Comparison of ENCODE assay signal across 10 cellular contexts in the genomic region with DNA sequence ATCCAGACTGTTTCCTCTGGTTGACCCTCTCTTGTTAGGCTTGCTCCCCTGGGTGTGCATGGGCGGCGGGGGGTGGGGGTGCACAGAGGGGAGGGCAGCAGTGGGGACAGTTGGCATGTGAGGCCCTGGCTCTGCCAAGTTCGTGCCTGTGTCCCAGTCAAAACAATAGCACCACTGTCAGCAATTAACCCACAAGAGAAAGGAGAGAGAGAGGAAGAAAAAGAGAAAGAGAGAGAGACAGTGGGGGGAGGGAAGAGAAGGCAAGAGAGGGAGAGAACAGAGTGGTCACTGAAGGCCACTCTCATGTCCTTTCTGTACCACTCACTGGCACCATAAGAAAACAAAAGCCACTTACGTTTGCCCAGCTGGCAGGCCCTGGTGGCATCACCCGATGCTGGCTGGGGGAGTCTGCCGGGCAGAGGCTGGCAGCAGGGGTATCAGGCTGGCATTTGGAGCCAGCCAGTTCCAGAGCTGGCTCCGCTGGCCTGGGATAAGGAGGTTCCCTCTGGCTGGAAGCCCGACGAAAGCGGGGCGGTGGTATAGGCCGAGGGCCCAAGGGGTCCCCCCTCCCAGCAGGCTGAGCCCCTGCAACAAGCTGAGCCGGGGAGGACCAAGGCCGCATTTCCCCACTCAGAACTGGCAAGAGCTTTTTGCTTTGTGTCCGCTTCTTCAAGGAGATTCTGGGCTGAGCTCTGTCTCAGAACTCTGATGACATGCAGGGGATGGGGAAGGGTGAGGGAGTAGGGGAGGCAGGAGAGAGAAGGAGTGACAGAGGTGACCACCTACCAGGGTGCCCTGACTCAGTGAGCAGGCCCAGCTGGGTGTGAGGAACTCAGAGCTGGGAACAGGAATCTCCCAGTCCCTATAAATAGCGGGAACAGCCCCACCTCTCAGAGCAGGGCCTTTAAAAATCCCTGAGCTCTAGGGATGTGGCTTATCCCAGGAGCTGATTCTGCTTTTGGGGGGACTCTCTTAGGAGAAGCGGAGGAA. TPM values are rescaled to one million over a fixed set of nuclear protein-coding genes. Genes with fewer than 3 reads are reported as not detected.
DNase-seq lines count a peak whose midpoint lies in the region; ATAC-seq, FAIRE-seq and TF ChIP-seq lines count a peak whose summit lies in the region.
"Had no signal": no experiment of that assay in that cellular context is flagged by ENCODE, and none has a peak within 500 bp of the region (broad histone marks: within the 10 kb centered on the region; RNA-seq: fewer than 3 reads in every experiment).

No MANE protein-coding gene starts in this region.

- FAIRE-seq in HTR-8/SVneo (lab: Jason Lieb, UNC), result no peak

- TF ChIP-seq POLR2A in heart left ventricle (IDR thresholded peaks at IDR 0.05), result peak in 1 of 2 donors; percentile 22

- POLR2A ChIA-PET in RWPE1 (lab: Yijun Ruan, JAX; ENCODE audit: low non-redundant PET), result no interaction called here

- no peaks in the 10 kb centered on the region for H3K27me3 ChIP-seq in heart left ventricle

- H3K36me3 ChIP-seq in heart left ventricle, result peaks cover 0 to 36% (median 8%) of the 10 kb centered on the region in 9 donors

- H3K27ac ChIP-seq in RWPE1 (peak overlapping the region; percentile 6; the same call in 1 of the 2 replicates), heart left ventricle (peak overlapping the region; percentile 77 to 99 (median 90))

- H3K9me3 ChIP-seq in heart left ventricle, result no peaks in the 10 kb centered on the region

- TF ChIP-seq CTCF in RWPE1 (conservative IDR thresholded peaks at IDR 0.05; ENCODE audit: low read depth), result no peak
- TF ChIP-seq CTCF in heart left ventricle (IDR thresholded peaks at IDR 0.05), result no peak

- CTCF ChIA-PET in RWPE1 (lab: Yijun Ruan, JAX), result interaction anchor here (0.5 to 2.1 kb wide), 9 partner anchors 16 to 420 kb away, joined by 3 to 7 read pairs (median 3); no protein-coding TSS in a partner anchor

- WGBS in heart left ventricle, 4 donors, result 13 to 25% (median 19%) methylated on average over 12 to 17 of the region's 17 CpGs

- ATAC-seq in GM19455 (IDR thresholded peaks at IDR 0.05; ENCODE audit: unreplicated experiment) (peak; percentile 3), heart left ventricle (peak; percentile 86 to 88 (median 87)), sciatic nerve (peak; percentile 34), HG02763 (IDR thresholded peaks at IDR 0.05; ENCODE audit: unreplicated experiment) (no peak)
- ATAC-seq: T-cell had no signal

- intact Hi-C loops in heart left ventricle (cut with DNase I), result loop anchor here in 2 of 10 donors (2.0 kb wide), 2 partner anchors 16 to 28 kb away; partner anchors contain the start of gene PIK3C2B (in 1 of the 2)
- intact Hi-C loops in sciatic nerve (cut with DNase I), result no loop called here

- peaks cover 24 to 86% (median 75%) of the 10 kb centered on the region in 12 donors for H3K4me1 ChIP-seq in heart left ventricle

- no peak for DNase-seq in RWPE1 (ENCODE audit: low spot score)
- DNase-seq in heart left ventricle, result peak in 4 of 5 donors; percentile 57 to 81 (median 73)
- no peak for DNase-seq in sciatic nerve (ENCODE audit: low spot score)
- DNase-seq in HTR-8/SVneo (ENCODE audit: insufficient read length, low spot score), result no peak
- DNase-seq in mucosa of gallbladder (ENCODE audit: low spot score), result no peak
- DNase-seq in SHP77 (lab: John Stamatoyannopoulos, UW), result no peak
- DNase-seq: NCI-H1694 treated with DMSO at 0.1 percent for 48 hours, T-cell had no signal

- peak overlapping the region in 11 of 12 donors; percentile 19 to 48 (median 33) for H3K4me3 ChIP-seq in heart left ventricle

RNA-seq across cellular contexts. Expression of gene PIK3C2B, which starts 27.9 kb away (rescaled TPM):
- 10 to 100 TPM; 12.9 to 42.5 (median 19.8) TPM for total RNA-seq in heart left ventricle
- polyA plus RNA-seq in heart left ventricle, result 10 to 100 TPM in 1 of 2 donors, 1 to 10 TPM in 1; 9.2 to 11.9 TPM
- 52.2 TPM for total RNA-seq in sciatic nerve
- 64.6 TPM for total RNA-seq in mucosa of gallbladder

RNA-seq across cellular contexts. Expression of gene MDM4, which starts 49.5 kb away (rescaled TPM):
- total RNA-seq in heart left ventricle (10 to 100 TPM in 8 of 9 donors, 1 to 10 TPM in 1; 8.9 to 48.7 (median 33.0) TPM), sciatic nerve (157 TPM), mucosa of gallbladder (64.5 TPM)
- 10 to 100 TPM in 1 of 2 donors, 1 to 10 TPM in 1; 5.7 to 15.0 TPM for polyA plus RNA-seq in heart left ventricle

RNA-seq across cellular contexts. Expression of gene PPP1R15B, which starts 55.1 kb away (rescaled TPM):
- total RNA-seq in heart left ventricle (10 to 100 TPM; 15.8 to 29.8 (median 25.9) TPM), sciatic nerve (38.7 TPM), mucosa of gallbladder (38.8 TPM)
- polyA plus RNA-seq in heart left ventricle, result 10 to 100 TPM in 1 of 2 donors, 1 to 10 TPM in 1; 8.1 to 27.9 TPM

Comparison
In these comparisons a context has a peak if more than half of its experiments do, and no peak if none do; other contexts are left out.
1. DNase-seq: peak in heart left ventricle (4 of 5); none in RWPE1 (single experiment), sciatic nerve (single experiment), HTR-8/SVneo (single experiment), mucosa of gallbladder (single experiment) and SHP77 (0 of 2).